Comparison of ENCODE assay signal across 11 cellular contexts in the genomic region with DNA sequence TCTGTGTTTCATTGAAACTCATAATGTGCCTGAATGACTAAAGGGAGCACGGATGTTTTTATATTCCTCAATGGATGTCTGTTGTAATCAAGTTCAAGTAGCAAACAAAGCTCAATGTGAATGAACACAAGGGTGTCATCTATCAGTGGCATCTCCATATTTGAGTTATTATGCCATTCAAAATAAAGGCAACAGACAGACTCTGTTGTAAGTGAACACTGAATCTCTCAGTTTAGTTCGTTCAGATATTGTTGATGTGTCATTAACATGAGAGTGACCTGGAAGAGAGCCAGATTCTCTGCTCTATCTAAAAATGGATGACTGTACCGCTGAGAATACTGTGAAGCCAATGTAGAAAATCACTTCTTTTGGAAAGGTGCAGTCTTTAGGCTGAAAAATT.
DNase-seq lines count a peak whose midpoint lies in the region; ATAC-seq, FAIRE-seq and TF ChIP-seq lines count a peak whose summit lies in the region.
"Had no signal": no experiment of that assay in that cellular context is flagged by ENCODE, and none has a peak within 500 bp of the region (broad histone marks: within the 10 kb centered on the region; RNA-seq: fewer than 3 reads in every experiment).

No MANE protein-coding gene starts in this region.

- ATAC-seq in GM21423 (IDR thresholded peaks at IDR 0.05; ENCODE audit: unreplicated experiment), result no peak

- no peak for FAIRE-seq in bronchial epithelial cell (lab: Jason Lieb, UNC)
- FAIRE-seq: endometrium, GM18507 had no signal

- CTCF ChIA-PET in HEK293T (lab: Yijun Ruan, JAX), result no interaction called here

- H3K36me3 ChIP-seq in bronchial epithelial cell (ENCODE audit: control insufficient read depth, insufficient read depth, low read length), result no peaks in the 10 kb centered on the region
- H3K36me3 ChIP-seq in HAP-1 (replicated peaks), result no peaks in the 10 kb centered on the region

- POLR2A ChIA-PET in HEK293T (lab: Yijun Ruan, JAX), result no interaction called here

- in situ Hi-C loops in HAP-1 (cut with MboI; ENCODE audit: low sequenced_read_pairs), result no loop called here

- no peaks in the 10 kb centered on the region for H3K27me3 ChIP-seq in bronchial epithelial cell (ENCODE audit: control insufficient read depth, insufficient read depth, low read length)
- no peaks in the 10 kb centered on the region for H3K27me3 ChIP-seq in HAP-1 (ENCODE audit: low read depth)

- H3K4me1 ChIP-seq in HAP-1, result no peaks in the 10 kb centered on the region

- H3K4me3 ChIP-seq in bronchial epithelial cell (ENCODE audit: low read depth, low read length) (no peak overlapping the region), HAP-1 (no peak overlapping the region)

- DNase-seq in M059J (ENCODE audit: low read depth) (peak; percentile 52), NCI-H2227 treated with DMSO at 0.1 percent for 48 hours (lab: John Stamatoyannopoulos, UW) (peak; percentile 40), bronchial epithelial cell (ENCODE audit: low read depth) (peak; percentile 76), retina (peak; percentile 32), HEK293T (ENCODE audit: extremely low spot score) (no peak), HAP-1 (ENCODE audit: low spot score in 2 of 2) (no peak)
- DNase-seq: stimulated activated CD4-positive, alpha-beta T cell treated with anti-CD3 and anti-CD28 coated beads, Interleukin-12 subunit alpha, Interleukin-12 subunit beta, amount 100 ng/mL, for 4 hours; stimulated activated CD8-positive, alpha-beta memory T cell treated with anti-CD3 and anti-CD28 coated beads, Interleukin-4, amount 100 ng/mL, for 48 hours had no signal

- no peak for TF ChIP-seq CTCF in bronchial epithelial cell (IDR thresholded peaks at IDR 0.05; ENCODE audit: insufficient read depth, low read length, severe bottlenecking)

- H3K9me3 ChIP-seq in HAP-1, result no peaks in the 10 kb centered on the region

TF ChIP-seq in HEK293T, 16 proteins besides CTCF, POLR2A, EP300 and RAD21:
- TF ChIP-seq TARDBP (IDR thresholded peaks at IDR 0.05) (no peak), NFRKB (IDR thresholded peaks at IDR 0.05) (no peak), SP1 (IDR thresholded peaks at IDR 0.05) (no peak), L3MBTL2 (conservative IDR thresholded peaks at IDR 0.05) (no peak), BHLHE40 (IDR thresholded peaks at IDR 0.05; ENCODE audit: borderline replicate concordance) (no peak), HDGF (IDR thresholded peaks at IDR 0.05; ENCODE audit: borderline replicate concordance) (no peak), ZNF384 (IDR thresholded peaks at IDR 0.05) (no peak), CTBP1 (IDR thresholded peaks at IDR 0.05; ENCODE audit: borderline replicate concordance) (no peak), FOXA1 (IDR thresholded peaks at IDR 0.05) (no peak), ELF4 (IDR thresholded peaks at IDR 0.05) (no peak), ARNT (IDR thresholded peaks at IDR 0.05) (no peak), SUZ12 (IDR thresholded peaks at IDR 0.05) (no peak), FOXM1 (IDR thresholded peaks at IDR 0.05; ENCODE audit: borderline replicate concordance) (no peak), LEF1 (IDR thresholded peaks at IDR 0.05; ENCODE audit: borderline replicate concordance) (no peak), FOXK2 (IDR thresholded peaks at IDR 0.05) (no peak)
- TF ChIP-seq, protein P1, sequence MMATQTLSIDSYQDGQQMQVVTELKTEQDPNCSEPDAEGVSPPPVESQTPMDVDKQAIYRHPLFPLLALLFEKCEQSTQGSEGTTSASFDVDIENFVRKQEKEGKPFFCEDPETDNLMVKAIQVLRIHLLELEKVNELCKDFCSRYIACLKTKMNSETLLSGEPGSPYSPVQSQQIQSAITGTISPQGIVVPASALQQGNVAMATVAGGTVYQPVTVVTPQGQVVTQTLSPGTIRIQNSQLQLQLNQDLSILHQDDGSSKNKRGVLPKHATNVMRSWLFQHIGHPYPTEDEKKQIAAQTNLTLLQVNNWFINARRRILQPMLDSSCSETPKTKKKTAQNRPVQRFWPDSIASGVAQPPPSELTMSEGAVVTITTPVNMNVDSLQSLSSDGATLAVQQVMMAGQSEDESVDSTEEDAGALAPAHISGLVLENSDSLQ (IDR thresholded peaks at IDR 0.05), result no peak
TF ChIP-seq in HEK293T: peak in this region for 0.

Comparison
In these comparisons a context has a peak if more than half of its experiments do, and no peak if none do; other contexts are left out.
1. DNase-seq: peak in M059J (single experiment), NCI-H2227 treated with DMSO at 0.1 percent for 48 hours (single experiment), bronchial epithelial cell (single experiment) and retina (single experiment); none in HEK293T (single experiment) and HAP-1 (0 of 2).